In the genomic region with DNA sequence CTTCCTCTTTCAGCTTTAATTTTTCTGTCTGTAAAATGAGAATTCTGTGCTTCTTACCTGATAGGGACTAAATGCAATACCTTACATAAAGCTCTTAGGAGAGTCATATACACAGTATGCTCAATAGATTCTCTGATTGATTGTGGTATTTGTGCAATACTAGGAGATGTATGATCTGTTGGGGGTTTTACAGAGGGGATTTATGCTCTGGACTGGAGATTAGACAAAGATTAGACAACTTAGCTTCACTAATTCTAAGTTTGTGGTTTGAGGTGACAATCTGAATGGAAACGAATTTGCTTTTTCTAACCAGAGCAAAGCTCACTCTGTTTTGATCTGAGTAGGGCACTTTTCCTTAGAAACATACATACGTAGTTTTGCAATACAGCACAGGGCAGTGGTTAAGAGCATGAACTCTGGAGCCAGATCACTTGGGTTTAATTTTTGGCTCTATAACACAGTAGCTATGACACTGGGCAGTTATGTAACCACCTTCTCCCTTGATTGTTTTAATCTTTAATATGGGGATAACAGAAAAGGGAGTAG, we compare ENCODE assay signal across 19 cellular contexts.
DNase-seq lines count a peak whose midpoint lies in the region; ATAC-seq, FAIRE-seq and TF ChIP-seq lines count a peak whose summit lies in the region.
"Had no signal": no experiment of that assay in that cellular context is flagged by ENCODE, and none has a peak within 500 bp of the region (broad histone marks: within the 10 kb centered on the region; RNA-seq: fewer than 3 reads in every experiment).

No MANE protein-coding gene starts in this region.

- CTCF ChIA-PET in A673 (lab: Charles Lee): no interaction called here
- CTCF ChIA-PET in activated CD8-positive, alpha-beta T cell treated with anti-CD3 and anti-CD28 coated beads for 36 hours (lab: Charles Lee): interaction anchor here (1.1 to 1.8 kb wide), 3 partner anchors 8 to 189 kb away, joined by 3 to 7 read pairs (median 4); no protein-coding TSS in a partner anchor
- CTCF ChIA-PET in HepG2 (lab: Yijun Ruan, JAX; ENCODE audit: low intra/inter-chr PET ratio, low total read pairs): no interaction called here

- WGBS in HepG2 (ENCODE audit: low lambda C conversion rate): 4% methylated on average over 2 of the region's 2 CpGs

- TF ChIP-seq POLR2A in HepG2 (IDR thresholded peaks at IDR 0.05; ENCODE audit: insufficient read depth in 1 of 2, low read depth in 2 of 2, low read length in 2 of 2): no peak

- no peaks in the 10 kb centered on the region for H3K9me3 Mint-ChIP-seq in T-helper 1 cell treated with Interleukin-12 subunit alpha and Interleukin-12 subunit beta and Interleukin-4 antibody, amounts not matched to agents 30 μg/mL and 1 μg/mL, for 36 hours
- no peaks in the 10 kb centered on the region for H3K9me3 Mint-ChIP-seq in activated CD8-positive, alpha-beta T cell treated with anti-CD3 and anti-CD28 coated beads for 36 hours
- H3K9me3 Mint-ChIP-seq in chondrocyte (ENCODE audit: low read depth): no peaks in the 10 kb centered on the region

- DNase-seq in T-helper 1 cell (no peak), A673 (ENCODE audit: low spot score) (no peak), HepG2 (ENCODE audit: low spot score) (no peak), HCEC 1CT (no peak), chondrocyte (ENCODE audit: low spot score) (no peak)
- peak; percentile 19 for DNase-seq in activated CD8-positive, alpha-beta T cell treated with anti-CD3 and anti-CD28 coated beads for 36 hours
- DNase-seq in activated CD4-positive, CD25-positive, alpha-beta regulatory T cell (lab: John Stamatoyannopoulos, UW): no peak
- DNase-seq: DMS153, EL, H7, KBM-7, NCI-H1436 treated with DMSO at 0.1 percent for 48 hours, NCI-H2081 treated with DMSO at 0.1 percent for 48 hours, NCI-H524 had no signal

- no peak overlapping the region for H3K4me2 ChIP-seq in HepG2 (ENCODE audit: low read depth, low read length)
- H3K4me2 ChIP-seq: BLaER1 treated with 17β-estradiol and CSF1 and Interleukin-3, amounts not matched to agents 10 nM and 100 nM had no signal

- H3K27me3 ChIP-seq in A673 (replicated peaks; ENCODE audit: insufficient read depth, low read depth, low read length, poor library complexity) (no peaks in the 10 kb centered on the region), HepG2 (ENCODE audit: control insufficient read depth in 1 of 2, insufficient read depth in 2 of 2, low read length in 2 of 2) (0 out of 5 replicates have a peak, but pooled peaks cover 0 to under 1% of the 10 kb centered on the region in 2 experiments)
- H3K27me3 ChIP-seq: BLaER1 treated with 17β-estradiol and CSF1 and Interleukin-3, amounts not matched to agents 10 nM and 100 nM had no signal

- H3K9me3 ChIP-seq in A673 (ENCODE audit: low read depth, low read length, poor library complexity, severe bottlenecking) (no peaks in the 10 kb centered on the region), HepG2 (ENCODE audit: low read length) (no peaks in the 10 kb centered on the region)
- H3K9me3 ChIP-seq: BLaER1 treated with 17β-estradiol and CSF1 and Interleukin-3, amounts not matched to agents 10 nM and 100 nM had no signal

- in situ Hi-C loops in HepG2 (cut with HindIII; ENCODE audit: extremely low pct_ligation_motif_present, low pct_unique_long_range_greater_than_20kb): no loop called here

- no peaks in the 10 kb centered on the region for H4K20me1 ChIP-seq in HepG2 (ENCODE audit: insufficient read depth, low read length)
- H4K20me1 ChIP-seq: BLaER1 treated with 17β-estradiol and CSF1 and Interleukin-3, amounts not matched to agents 10 nM and 100 nM had no signal

- H3K79me2 ChIP-seq in HepG2 (ENCODE audit: insufficient read depth, low read length): no peaks in the 10 kb centered on the region

- intact Hi-C loops in A673 (cut with micrococcal nuclease; ENCODE audit: unreplicated experiment): no loop called here
- intact Hi-C loops in activated CD8-positive, alpha-beta T cell treated with anti-CD3 and anti-CD28 coated beads for 36 hours (cut with micrococcal nuclease): no loop called here
- intact Hi-C loops in HepG2 (cut with micrococcal nuclease; ENCODE audit: unreplicated experiment): no loop called here

- no peak overlapping the region for H3K4me3 Mint-ChIP-seq in T-helper 1 cell treated with Interleukin-12 subunit alpha and Interleukin-12 subunit beta and Interleukin-4 antibody, amounts not matched to agents 30 μg/mL and 1 μg/mL, for 36 hours
- H3K4me3 Mint-ChIP-seq in activated CD8-positive, alpha-beta T cell treated with anti-CD3 and anti-CD28 coated beads for 36 hours: no peak overlapping the region
- H3K4me3 Mint-ChIP-seq in chondrocyte (ENCODE audit: unreplicated experiment): no peak overlapping the region

- H3K27ac Mint-ChIP-seq in T-helper 1 cell treated with Interleukin-12 subunit alpha and Interleukin-12 subunit beta and Interleukin-4 antibody, amounts not matched to agents 30 μg/mL and 1 μg/mL, for 36 hours: peak overlapping the region; percentile 18
- H3K27ac Mint-ChIP-seq in activated CD8-positive, alpha-beta T cell treated with anti-CD3 and anti-CD28 coated beads for 36 hours: no peak overlapping the region
- no peak overlapping the region for H3K27ac Mint-ChIP-seq in chondrocyte (ENCODE audit: unreplicated experiment)

- peaks cover 4% of the 10 kb centered on the region for H3K4me1 Mint-ChIP-seq in T-helper 1 cell treated with Interleukin-12 subunit alpha and Interleukin-12 subunit beta and Interleukin-4 antibody, amounts not matched to agents 30 μg/mL and 1 μg/mL, for 36 hours (ENCODE audit: low read depth)
- peaks cover 22% of the 10 kb centered on the region for H3K4me1 Mint-ChIP-seq in activated CD8-positive, alpha-beta T cell treated with anti-CD3 and anti-CD28 coated beads for 36 hours (ENCODE audit: low read depth)
- peaks cover 13% of the 10 kb centered on the region for H3K4me1 Mint-ChIP-seq in chondrocyte (ENCODE audit: low read depth)

- H3K36me3 ChIP-seq in A673 (ENCODE audit: insufficient read depth, low read length, poor library complexity, severe bottlenecking) (no peaks in the 10 kb centered on the region), HepG2 (replicated peaks in 1 of 2; ENCODE audit: control insufficient read depth in 1 of 2, insufficient read depth in 2 of 2, low read length in 2 of 2) (no peaks in the 10 kb centered on the region)
- H3K36me3 ChIP-seq: BLaER1 treated with 17β-estradiol and CSF1 and Interleukin-3, amounts not matched to agents 10 nM and 100 nM had no signal

- H3K36me3 Mint-ChIP-seq in T-helper 1 cell treated with Interleukin-12 subunit alpha and Interleukin-12 subunit beta and Interleukin-4 antibody, amounts not matched to agents 30 μg/mL and 1 μg/mL, for 36 hours (ENCODE audit: low read depth): no peaks in the 10 kb centered on the region
- H3K36me3 Mint-ChIP-seq in activated CD8-positive, alpha-beta T cell treated with anti-CD3 and anti-CD28 coated beads for 36 hours (ENCODE audit: low read depth): no peaks in the 10 kb centered on the region
- H3K36me3 Mint-ChIP-seq in chondrocyte (ENCODE audit: low read depth): no peaks in the 10 kb centered on the region

- H3K27ac ChIP-seq in A673 (ENCODE audit: low read depth, low read length, poor library complexity, severe bottlenecking) (peak overlapping the region; percentile 11), HepG2 (ENCODE audit: extremely low read length, insufficient read depth, low read length) (no peak overlapping the region)
- H3K27ac ChIP-seq: 22Rv1; BLaER1 treated with 17β-estradiol and CSF1 and Interleukin-3, amounts not matched to agents 10 nM and 100 nM; RWPE1 had no signal

- H2AFZ ChIP-seq in HepG2 (ENCODE audit: low read length): no peak overlapping the region

- peak; percentile 84 for ATAC-seq in activated CD8-positive, alpha-beta T cell treated with anti-CD3 and anti-CD28 coated beads for 36 hours
- ATAC-seq in HepG2: peak; percentile 22; the same call in 2 of the 3 replicates

- no TSS peak for BruUV-seq in A673 (replicated peaks; lab: Mats Ljungman, UMichigan)
- no TSS peak for BruUV-seq in HepG2 (replicated peaks; lab: Mats Ljungman, UMichigan)

- no peak overlapping the region for H3K9ac ChIP-seq in HepG2 (ENCODE audit: insufficient read depth, low read depth, low read length)
- H3K9ac ChIP-seq: BLaER1 treated with 17β-estradiol and CSF1 and Interleukin-3, amounts not matched to agents 10 nM and 100 nM had no signal

- TF ChIP-seq CTCF in A673 (conservative IDR thresholded peaks at IDR 0.05; ENCODE audit: low read depth, low read length) (no peak), HepG2 (CRISPR knock-in tag; IDR thresholded peaks at IDR 0.05) (no peak), chondrocyte (IDR thresholded peaks at IDR 0.05) (no peak)
- no peak for TF ChIP-seq CTCF in activated CD8-positive, alpha-beta T cell treated with anti-CD3 and anti-CD28 coated beads for 36 hours (IDR thresholded peaks at IDR 0.05)

- peaks cover 15% of the 10 kb centered on the region for H3K27me3 Mint-ChIP-seq in T-helper 1 cell treated with Interleukin-12 subunit alpha and Interleukin-12 subunit beta and Interleukin-4 antibody, amounts not matched to agents 30 μg/mL and 1 μg/mL, for 36 hours (ENCODE audit: low read depth)
- peaks cover 2% of the 10 kb centered on the region for H3K27me3 Mint-ChIP-seq in activated CD8-positive, alpha-beta T cell treated with anti-CD3 and anti-CD28 coated beads for 36 hours
- H3K27me3 Mint-ChIP-seq in chondrocyte (ENCODE audit: low read depth): no peaks in the 10 kb centered on the region

- H3K4me1 ChIP-seq in A673 (ENCODE audit: insufficient read depth, low read length, poor library complexity, severe bottlenecking) (peaks cover 20% of the 10 kb centered on the region), HepG2 (ENCODE audit: insufficient read depth, low read length) (no peaks in the 10 kb centered on the region)
- H3K4me1 ChIP-seq: BLaER1 treated with 17β-estradiol and CSF1 and Interleukin-3, amounts not matched to agents 10 nM and 100 nM had no signal

- POLR2A ChIA-PET in A673 (lab: Charles Lee; ENCODE audit: low non-redundant PET): no interaction called here
- POLR2A ChIA-PET in activated CD8-positive, alpha-beta T cell treated with anti-CD3 and anti-CD28 coated beads for 36 hours (lab: Charles Lee): interaction anchor here (0.9 kb wide), 1 partner anchor 249 kb away, joined by 3 read pairs; a partner anchor contains a TSS
- POLR2A ChIA-PET in HepG2 (lab: Yijun Ruan, JAX): no interaction called here

- FAIRE-seq in HepG2 (lab: Jason Lieb, UNC): no peak
- FAIRE-seq: HTR-8/SVneo had no signal

- no peak for TF ChIP-seq RAD21 in HepG2 (CRISPR knock-in tag; IDR thresholded peaks at IDR 0.05)

- TF ChIP-seq EP300 in HepG2 (IDR thresholded peaks at IDR 0.05; ENCODE audit: low read depth in 2 of 2, low read length in 2 of 2): no peak
- no peak for TF ChIP-seq EP300 in HepG2 (CRISPR knock-in tag; IDR thresholded peaks at IDR 0.05; ENCODE audit: borderline replicate concordance)

- H3K4me3 ChIP-seq in A673 (ENCODE audit: low read depth, low read length, poor library complexity, severe bottlenecking) (no peak overlapping the region), HepG2 (replicated peaks in 1 of 3; ENCODE audit: insufficient read depth in 1 of 3, low read depth in 2 of 3, low read length in 3 of 3) (no peak overlapping the region)
- H3K4me3 ChIP-seq: BLaER1 treated with 17β-estradiol and CSF1 and Interleukin-3, amounts not matched to agents 10 nM and 100 nM had no signal
